In the genomic region with DNA sequence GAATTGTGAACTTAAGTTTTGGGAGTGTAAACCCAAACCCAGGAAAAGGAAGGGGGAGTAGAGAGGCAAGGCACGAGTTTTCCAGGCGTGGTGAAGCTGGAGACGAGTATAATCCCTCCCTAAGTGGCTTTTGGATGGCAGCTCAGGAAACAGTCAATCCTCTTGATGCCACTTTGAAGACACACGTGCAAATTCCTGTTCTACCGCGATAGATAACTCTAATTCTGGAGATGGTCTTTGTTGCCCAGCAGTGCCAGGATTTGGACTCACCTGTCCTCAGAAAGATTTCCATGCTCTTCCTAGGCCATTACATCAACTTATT, we compare ENCODE assay signal across 14 cellular contexts. TPM values are rescaled to one million over a fixed set of nuclear protein-coding genes. Genes with fewer than 3 reads are reported as not detected.
DNase-seq lines count a peak whose midpoint lies in the region; FAIRE-seq and TF ChIP-seq lines count a peak whose summit lies in the region.
"Had no signal": no experiment of that assay in that cellular context is flagged by ENCODE, and none has a peak within 500 bp of the region (broad histone marks: within the 10 kb centered on the region; RNA-seq: fewer than 3 reads in every experiment).

No MANE protein-coding gene starts in this region.

- H3K4me1 ChIP-seq in HUES6 (ENCODE audit: control insufficient read depth, insufficient read depth, low read length) (peaks cover 4% of the 10 kb centered on the region; the same call in 1 of the 2 replicates), endocrine pancreas (ENCODE audit: control insufficient read depth, insufficient read depth, low read length) (peaks cover 24% of the 10 kb centered on the region), osteoblast (ENCODE audit: insufficient read depth, low read length) (no peaks in the 10 kb centered on the region)
- H3K4me1 ChIP-seq: SJCRH30 had no signal

- DNase-seq in D341Med (ENCODE audit: low spot score) (peak; percentile 51), osteoblast (ENCODE audit: insufficient read length, low spot score, missing footprints) (peak; percentile 48), frontal cortex (ENCODE audit: low spot score in 2 of 2) (no peak), NOMO-1 (lab: John Stamatoyannopoulos, UW; ENCODE audit: unreplicated experiment in 2 of 2) (no peak), NCI-H2227 treated with DMSO at 0.1 percent for 48 hours (lab: John Stamatoyannopoulos, UW) (no peak), NCI-H2196 treated with DMSO at 0.1 percent for 48 hours (lab: John Stamatoyannopoulos, UW; ENCODE audit: unreplicated experiment) (no peak)
- DNase-seq: activated naive CD4-positive, alpha-beta T cell treated with Interleukin-2 at 50 U/mL for 16 hours; esophagus squamous epithelium; GF-D8; SJCRH30 had no signal

- FAIRE-seq in frontal cortex (lab: Jason Lieb, UNC): no peak
- FAIRE-seq: TTC549 had no signal

- H3K27me3 ChIP-seq in HUES6 (ENCODE audit: control insufficient read depth, insufficient read depth, low read length): peaks cover 85% of the 10 kb centered on the region
- H3K27me3 ChIP-seq in endocrine pancreas (ENCODE audit: control insufficient read depth, insufficient read depth, low read length): no peaks in the 10 kb centered on the region
- peaks cover 62% of the 10 kb centered on the region for H3K27me3 ChIP-seq in osteoblast (ENCODE audit: insufficient read depth, low read length)

- no peak for TF ChIP-seq CTCF in osteoblast (IDR thresholded peaks at IDR 0.05; ENCODE audit: extremely low read depth, low read depth, low read length)

- H3K27ac ChIP-seq in HUES6 (ENCODE audit: low read depth, low read length) (no peak overlapping the region), osteoblast (ENCODE audit: low read depth, low read length) (no peak overlapping the region)
- H3K27ac ChIP-seq: C4-2B, esophagus squamous epithelium, SJCRH30 had no signal

- H3K36me3 ChIP-seq in HUES6 (ENCODE audit: control insufficient read depth, insufficient read depth, low read length) (no peaks in the 10 kb centered on the region), endocrine pancreas (ENCODE audit: control insufficient read depth, insufficient read depth, low read length) (no peaks in the 10 kb centered on the region), osteoblast (ENCODE audit: insufficient read depth, low read length) (no peaks in the 10 kb centered on the region)
- H3K36me3 ChIP-seq: esophagus squamous epithelium, SJCRH30 had no signal

- no peak overlapping the region for H2AFZ ChIP-seq in osteoblast (ENCODE audit: low read length)

- H3K9me3 ChIP-seq in HUES6 (ENCODE audit: control insufficient read depth, insufficient read depth, low read depth, low read length) (no peaks in the 10 kb centered on the region), endocrine pancreas (ENCODE audit: control insufficient read depth, low read length) (no peaks in the 10 kb centered on the region), osteoblast (ENCODE audit: low read depth, low read length) (no peaks in the 10 kb centered on the region)
- H3K9me3 ChIP-seq: esophagus squamous epithelium, SJCRH30 had no signal

- H4K20me1 ChIP-seq in osteoblast (ENCODE audit: insufficient read depth, low read length): no peaks in the 10 kb centered on the region

- no peak overlapping the region for H3K4me2 ChIP-seq in osteoblast (ENCODE audit: insufficient read depth, low read length)

- H3K9ac ChIP-seq in HUES6 (ENCODE audit: low read length) (no peak overlapping the region), endocrine pancreas (ENCODE audit: control insufficient read depth, insufficient read depth, low read length) (peak overlapping the region; percentile 90)

- H3K79me2 ChIP-seq in osteoblast (ENCODE audit: insufficient read depth, low read length): no peaks in the 10 kb centered on the region

- peak overlapping the region; percentile 68 for H3K4me3 ChIP-seq in HUES6 (ENCODE audit: low read depth, low read length)
- H3K4me3 ChIP-seq in endocrine pancreas (ENCODE audit: control insufficient read depth, insufficient read depth, low read length): peak overlapping the region; percentile 81
- H3K4me3 ChIP-seq in osteoblast (ENCODE audit: insufficient read depth, low read length): no peak overlapping the region
- H3K4me3 ChIP-seq: SJCRH30 had no signal

RNA-seq across cellular contexts. Expression of gene HS6ST3, which starts 2.0 kb away (rescaled TPM):
- under 0.01 TPM in 1 of 2 replicates, not detected in the other for total RNA-seq in osteoblast
- 25.3 TPM for total RNA-seq in frontal cortex

RNA-seq across cellular contexts. Expression of gene UGGT2, which starts 38.7 kb away (rescaled TPM):
- total RNA-seq in osteoblast (75.4 and 78.2 TPM in 2 replicates), frontal cortex (60.3 TPM)

Comparison
In these comparisons a context has a peak if more than half of its experiments do, and no peak if none do; other contexts are left out.
1. DNase-seq: peak in D341Med (single experiment) and osteoblast (single experiment); none in frontal cortex (0 of 2), NOMO-1 (0 of 2), NCI-H2227 treated with DMSO at 0.1 percent for 48 hours (single experiment) and NCI-H2196 treated with DMSO at 0.1 percent for 48 hours (single experiment).
2. RNA of gene HS6ST3, which starts 2.0 kb away (total RNA-seq): 25.3 TPM in frontal cortex (single experiment); under 0.01 TPM in osteoblast; every median in the first group is over 10 times any median in the second.